Comparison of ENCODE assay signal across 1 cellular context in the genomic region with DNA sequence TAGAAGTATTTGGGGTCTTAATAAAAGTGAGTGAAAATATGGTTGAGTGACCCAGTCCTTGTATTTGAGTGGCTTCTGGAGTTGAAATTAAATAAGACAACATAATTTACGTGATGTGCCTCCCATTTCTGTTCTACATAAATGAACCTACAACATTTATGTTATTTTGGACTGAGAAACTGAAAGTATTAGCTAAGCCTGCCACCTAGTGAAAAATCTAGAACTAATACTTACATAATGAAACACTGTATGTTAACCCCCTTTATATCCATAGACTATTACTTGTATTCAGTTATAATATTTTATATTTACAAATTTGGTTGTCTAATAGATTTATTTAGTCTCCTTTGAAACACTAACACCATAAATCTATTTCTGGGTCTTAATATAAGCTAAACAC.
TF ChIP-seq lines count a peak whose summit lies in the region.

No MANE protein-coding gene starts in this region.

TF ChIP-seq in K562, 482 proteins besides CTCF, POLR2A, EP300 and RAD21 (continued from another document):
- TF ChIP-seq, protein P1, sequence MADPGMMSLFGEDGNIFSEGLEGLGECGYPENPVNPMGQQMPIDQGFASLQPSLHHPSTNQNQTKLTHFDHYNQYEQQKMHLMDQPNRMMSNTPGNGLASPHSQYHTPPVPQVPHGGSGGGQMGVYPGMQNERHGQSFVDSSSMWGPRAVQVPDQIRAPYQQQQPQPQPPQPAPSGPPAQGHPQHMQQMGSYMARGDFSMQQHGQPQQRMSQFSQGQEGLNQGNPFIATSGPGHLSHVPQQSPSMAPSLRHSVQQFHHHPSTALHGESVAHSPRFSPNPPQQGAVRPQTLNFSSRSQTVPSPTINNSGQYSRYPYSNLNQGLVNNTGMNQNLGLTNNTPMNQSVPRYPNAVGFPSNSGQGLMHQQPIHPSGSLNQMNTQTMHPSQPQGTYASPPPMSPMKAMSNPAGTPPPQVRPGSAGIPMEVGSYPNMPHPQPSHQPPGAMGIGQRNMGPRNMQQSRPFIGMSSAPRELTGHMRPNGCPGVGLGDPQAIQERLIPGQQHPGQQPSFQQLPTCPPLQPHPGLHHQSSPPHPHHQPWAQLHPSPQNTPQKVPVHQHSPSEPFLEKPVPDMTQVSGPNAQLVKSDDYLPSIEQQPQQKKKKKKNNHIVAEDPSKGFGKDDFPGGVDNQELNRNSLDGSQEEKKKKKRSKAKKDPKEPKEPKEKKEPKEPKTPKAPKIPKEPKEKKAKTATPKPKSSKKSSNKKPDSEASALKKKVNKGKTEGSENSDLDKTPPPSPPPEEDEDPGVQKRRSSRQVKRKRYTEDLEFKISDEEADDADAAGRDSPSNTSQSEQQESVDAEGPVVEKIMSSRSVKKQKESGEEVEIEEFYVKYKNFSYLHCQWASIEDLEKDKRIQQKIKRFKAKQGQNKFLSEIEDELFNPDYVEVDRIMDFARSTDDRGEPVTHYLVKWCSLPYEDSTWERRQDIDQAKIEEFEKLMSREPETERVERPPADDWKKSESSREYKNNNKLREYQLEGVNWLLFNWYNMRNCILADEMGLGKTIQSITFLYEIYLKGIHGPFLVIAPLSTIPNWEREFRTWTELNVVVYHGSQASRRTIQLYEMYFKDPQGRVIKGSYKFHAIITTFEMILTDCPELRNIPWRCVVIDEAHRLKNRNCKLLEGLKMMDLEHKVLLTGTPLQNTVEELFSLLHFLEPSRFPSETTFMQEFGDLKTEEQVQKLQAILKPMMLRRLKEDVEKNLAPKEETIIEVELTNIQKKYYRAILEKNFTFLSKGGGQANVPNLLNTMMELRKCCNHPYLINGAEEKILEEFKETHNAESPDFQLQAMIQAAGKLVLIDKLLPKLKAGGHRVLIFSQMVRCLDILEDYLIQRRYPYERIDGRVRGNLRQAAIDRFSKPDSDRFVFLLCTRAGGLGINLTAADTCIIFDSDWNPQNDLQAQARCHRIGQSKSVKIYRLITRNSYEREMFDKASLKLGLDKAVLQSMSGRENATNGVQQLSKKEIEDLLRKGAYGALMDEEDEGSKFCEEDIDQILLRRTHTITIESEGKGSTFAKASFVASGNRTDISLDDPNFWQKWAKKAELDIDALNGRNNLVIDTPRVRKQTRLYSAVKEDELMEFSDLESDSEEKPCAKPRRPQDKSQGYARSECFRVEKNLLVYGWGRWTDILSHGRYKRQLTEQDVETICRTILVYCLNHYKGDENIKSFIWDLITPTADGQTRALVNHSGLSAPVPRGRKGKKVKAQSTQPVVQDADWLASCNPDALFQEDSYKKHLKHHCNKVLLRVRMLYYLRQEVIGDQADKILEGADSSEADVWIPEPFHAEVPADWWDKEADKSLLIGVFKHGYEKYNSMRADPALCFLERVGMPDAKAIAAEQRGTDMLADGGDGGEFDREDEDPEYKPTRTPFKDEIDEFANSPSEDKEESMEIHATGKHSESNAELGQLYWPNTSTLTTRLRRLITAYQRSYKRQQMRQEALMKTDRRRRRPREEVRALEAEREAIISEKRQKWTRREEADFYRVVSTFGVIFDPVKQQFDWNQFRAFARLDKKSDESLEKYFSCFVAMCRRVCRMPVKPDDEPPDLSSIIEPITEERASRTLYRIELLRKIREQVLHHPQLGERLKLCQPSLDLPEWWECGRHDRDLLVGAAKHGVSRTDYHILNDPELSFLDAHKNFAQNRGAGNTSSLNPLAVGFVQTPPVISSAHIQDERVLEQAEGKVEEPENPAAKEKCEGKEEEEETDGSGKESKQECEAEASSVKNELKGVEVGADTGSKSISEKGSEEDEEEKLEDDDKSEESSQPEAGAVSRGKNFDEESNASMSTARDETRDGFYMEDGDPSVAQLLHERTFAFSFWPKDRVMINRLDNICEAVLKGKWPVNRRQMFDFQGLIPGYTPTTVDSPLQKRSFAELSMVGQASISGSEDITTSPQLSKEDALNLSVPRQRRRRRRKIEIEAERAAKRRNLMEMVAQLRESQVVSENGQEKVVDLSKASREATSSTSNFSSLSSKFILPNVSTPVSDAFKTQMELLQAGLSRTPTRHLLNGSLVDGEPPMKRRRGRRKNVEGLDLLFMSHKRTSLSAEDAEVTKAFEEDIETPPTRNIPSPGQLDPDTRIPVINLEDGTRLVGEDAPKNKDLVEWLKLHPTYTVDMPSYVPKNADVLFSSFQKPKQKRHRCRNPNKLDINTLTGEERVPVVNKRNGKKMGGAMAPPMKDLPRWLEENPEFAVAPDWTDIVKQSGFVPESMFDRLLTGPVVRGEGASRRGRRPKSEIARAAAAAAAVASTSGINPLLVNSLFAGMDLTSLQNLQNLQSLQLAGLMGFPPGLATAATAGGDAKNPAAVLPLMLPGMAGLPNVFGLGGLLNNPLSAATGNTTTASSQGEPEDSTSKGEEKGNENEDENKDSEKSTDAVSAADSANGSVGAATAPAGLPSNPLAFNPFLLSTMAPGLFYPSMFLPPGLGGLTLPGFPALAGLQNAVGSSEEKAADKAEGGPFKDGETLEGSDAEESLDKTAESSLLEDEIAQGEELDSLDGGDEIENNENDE (IDR thresholded peaks at IDR 0.05; ENCODE audit: low read depth, low read length), result no peak
- no peak for TF ChIP-seq FOXA1 (IDR thresholded peaks at IDR 0.05; ENCODE audit: borderline replicate concordance)
- TF ChIP-seq MYNN (IDR thresholded peaks at IDR 0.05), result no peak
- no peak for TF ChIP-seq MYNN (CRISPR knock-in tag; IDR thresholded peaks at IDR 0.05)
- TF ChIP-seq, protein P2, sequence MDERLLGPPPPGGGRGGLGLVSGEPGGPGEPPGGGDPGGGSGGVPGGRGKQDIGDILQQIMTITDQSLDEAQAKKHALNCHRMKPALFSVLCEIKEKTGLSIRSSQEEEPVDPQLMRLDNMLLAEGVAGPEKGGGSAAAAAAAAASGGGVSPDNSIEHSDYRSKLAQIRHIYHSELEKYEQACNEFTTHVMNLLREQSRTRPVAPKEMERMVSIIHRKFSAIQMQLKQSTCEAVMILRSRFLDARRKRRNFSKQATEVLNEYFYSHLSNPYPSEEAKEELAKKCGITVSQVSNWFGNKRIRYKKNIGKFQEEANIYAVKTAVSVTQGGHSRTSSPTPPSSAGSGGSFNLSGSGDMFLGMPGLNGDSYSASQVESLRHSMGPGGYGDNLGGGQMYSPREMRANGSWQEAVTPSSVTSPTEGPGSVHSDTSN (CRISPR knock-in tag; IDR thresholded peaks at IDR 0.05; ENCODE audit: low read depth), result no peak
- TF ChIP-seq, protein P2 (tag; conservative IDR thresholded peaks at IDR 0.05; ENCODE audit: low read depth), result no peak
- TF ChIP-seq, protein P3, sequence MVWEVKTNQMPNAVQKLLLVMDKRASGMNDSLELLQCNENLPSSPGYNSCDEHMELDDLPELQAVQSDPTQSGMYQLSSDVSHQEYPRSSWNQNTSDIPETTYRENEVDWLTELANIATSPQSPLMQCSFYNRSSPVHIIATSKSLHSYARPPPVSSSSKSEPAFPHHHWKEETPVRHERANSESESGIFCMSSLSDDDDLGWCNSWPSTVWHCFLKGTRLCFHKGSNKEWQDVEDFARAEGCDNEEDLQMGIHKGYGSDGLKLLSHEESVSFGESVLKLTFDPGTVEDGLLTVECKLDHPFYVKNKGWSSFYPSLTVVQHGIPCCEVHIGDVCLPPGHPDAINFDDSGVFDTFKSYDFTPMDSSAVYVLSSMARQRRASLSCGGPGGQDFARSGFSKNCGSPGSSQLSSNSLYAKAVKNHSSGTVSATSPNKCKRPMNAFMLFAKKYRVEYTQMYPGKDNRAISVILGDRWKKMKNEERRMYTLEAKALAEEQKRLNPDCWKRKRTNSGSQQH (CRISPR knock-in tag; IDR thresholded peaks at IDR 0.05), result no peak
- no peak for TF ChIP-seq KDM2B (CRISPR knock-in tag; IDR thresholded peaks at IDR 0.05)
- TF ChIP-seq, protein P4, sequence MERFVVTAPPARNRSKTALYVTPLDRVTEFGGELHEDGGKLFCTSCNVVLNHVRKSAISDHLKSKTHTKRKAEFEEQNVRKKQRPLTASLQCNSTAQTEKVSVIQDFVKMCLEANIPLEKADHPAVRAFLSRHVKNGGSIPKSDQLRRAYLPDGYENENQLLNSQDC (CRISPR knock-in tag; IDR thresholded peaks at IDR 0.05), result no peak
- TF ChIP-seq HOXB6 (CRISPR knock-in tag; IDR thresholded peaks at IDR 0.05; ENCODE audit: borderline replicate concordance), result no peak
- TF ChIP-seq NFXL1 (CRISPR knock-in tag; IDR thresholded peaks at IDR 0.05), result no peak
- TF ChIP-seq RBM14 (IDR thresholded peaks at IDR 0.05; ENCODE audit: borderline replicate concordance, insufficient read depth, low read depth, low read length), result no peak
- TF ChIP-seq KAT7 (CRISPR knock-in tag; IDR thresholded peaks at IDR 0.05; ENCODE audit: borderline replicate concordance), result no peak
